ENCODE assay signal across 8 cellular contexts in the genomic region with DNA sequence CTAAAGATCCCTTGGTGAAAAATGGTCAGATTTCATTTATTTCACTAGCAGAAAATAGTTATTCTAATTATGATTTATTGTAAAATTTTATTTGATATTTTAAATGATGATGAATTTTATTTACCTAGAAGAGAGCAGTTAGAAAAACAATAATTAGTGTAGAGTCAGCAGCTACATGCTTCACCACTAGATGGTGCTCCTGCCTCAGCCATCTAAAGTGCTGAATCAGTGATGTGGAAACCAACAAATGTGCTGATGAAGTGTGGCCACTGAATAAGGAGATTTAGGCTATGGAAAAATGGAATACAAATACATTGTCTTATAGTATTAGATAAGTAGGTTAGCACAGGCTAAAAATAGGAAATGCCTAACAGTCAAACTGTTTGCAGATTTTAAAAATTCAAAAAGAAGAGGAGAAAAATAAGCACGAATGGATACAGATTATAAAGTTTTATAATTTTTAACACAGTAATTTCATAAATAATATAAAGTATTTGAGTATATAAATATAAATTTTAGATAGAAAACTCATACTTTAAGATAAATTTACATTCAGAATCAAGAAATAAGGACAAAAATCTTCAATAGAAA.
DNase-seq lines count a peak whose midpoint lies in the region; ATAC-seq and TF ChIP-seq lines count a peak whose summit lies in the region.

No MANE protein-coding gene starts in this region.

- H3K36me3 ChIP-seq in CD4-positive, alpha-beta memory T cell (ENCODE audit: insufficient read depth, low read length) = no peaks in the 10 kb centered on the region
- no peaks in the 10 kb centered on the region for H3K36me3 ChIP-seq in left lung

- TF ChIP-seq CTCF in HFF-Myc (IDR thresholded peaks at IDR 0.05; ENCODE audit: low read depth, low read length, missing control alignments) (peak; percentile 88), coronary artery (IDR thresholded peaks at IDR 0.05) (peak; percentile 75), left lung (IDR thresholded peaks at IDR 0.05) (peak; percentile 75 to 89)

- POLR2A ChIA-PET in CD4-positive, alpha-beta memory T cell (lab: Charles Lee; ENCODE audit: partially characterized antibody) = interaction anchor here (0.5 to 1.0 kb wide), 3 partner anchors 121 to 677 kb away, joined by 3 to 5 read pairs (median 3); a partner anchor contains a TSS
- POLR2A ChIA-PET in activated CD4-positive, alpha-beta T cell treated with anti-CD3 and anti-CD28 coated beads, Interleukin-2, amount 10 ng/mL, durations not matched to agents 7 days and 5 days (lab: Charles Lee) = no interaction called here

- H3K4me3 ChIP-seq in CD4-positive, alpha-beta memory T cell (ENCODE audit: low read length in 2 of 2) = no peak overlapping the region
- H3K4me3 ChIP-seq in HFF-Myc (replicated peaks; ENCODE audit: low read depth, low read length) = no peak overlapping the region
- no peak overlapping the region for H3K4me3 ChIP-seq in coronary artery
- no peak overlapping the region for H3K4me3 ChIP-seq in left lung

- DNase-seq in CD4-positive, alpha-beta memory T cell = peak; percentile 56 to 70 (median 64)
- peak; percentile 72 for DNase-seq in HFF-Myc (ENCODE audit: extremely low read depth, low read depth)
- peak; percentile 68 for DNase-seq in NCI-H69 (lab: John Stamatoyannopoulos, UW)
- peak; percentile 82 for DNase-seq in activated CD4-positive, alpha-beta T cell treated with anti-CD3 and anti-CD28 coated beads, Interleukin-2, amount 10 ng/mL, durations not matched to agents 7 days and 5 days
- no peak for DNase-seq in coronary artery (ENCODE audit: low spot score)
- DNase-seq in left lung = peak in 1 of 2 donors; percentile 45
- peak; percentile 42 to 49 for DNase-seq in stimulated activated CD4-positive, alpha-beta T cell treated with anti-CD3 and anti-CD28 coated beads, Interleukin-4, amount 100 ng/mL, for 48 hours (ENCODE audit: low read depth in 2 of 2)

- no peaks in the 10 kb centered on the region for H3K36me3 Mint-ChIP-seq in CD4-positive, alpha-beta memory T cell
- no peaks in the 10 kb centered on the region for H3K36me3 Mint-ChIP-seq in activated CD4-positive, alpha-beta T cell treated with anti-CD3 and anti-CD28 coated beads, Interleukin-2, amount 10 ng/mL, durations not matched to agents 7 days and 5 days (ENCODE audit: low read depth)

- no peak overlapping the region for H3K27ac ChIP-seq in CD4-positive, alpha-beta memory T cell (ENCODE audit: low read depth, low read length)
- H3K27ac ChIP-seq in coronary artery (no peak overlapping the region), left lung (no peak overlapping the region)

- intact Hi-C loops in CD4-positive, alpha-beta memory T cell (cut with micrococcal nuclease) = loop anchor here (1.0 to 2.0 kb wide), 6 partner anchors 175 to 1029 kb away; a partner anchor contains a TSS
- intact Hi-C loops in left lung (cut with DNase I) = loop anchor here in 1 of 2 donors (5.0 kb wide), 1 partner anchor 677 kb away; a partner anchor contains a TSS

- no peak overlapping the region for H3K4me3 Mint-ChIP-seq in CD4-positive, alpha-beta memory T cell
- no peak overlapping the region for H3K4me3 Mint-ChIP-seq in activated CD4-positive, alpha-beta T cell treated with anti-CD3 and anti-CD28 coated beads, Interleukin-2, amount 10 ng/mL, durations not matched to agents 7 days and 5 days

- H3K27ac Mint-ChIP-seq in CD4-positive, alpha-beta memory T cell = no peak overlapping the region
- H3K27ac Mint-ChIP-seq in activated CD4-positive, alpha-beta T cell treated with anti-CD3 and anti-CD28 coated beads, Interleukin-2, amount 10 ng/mL, durations not matched to agents 7 days and 5 days = no peak overlapping the region

- CTCF ChIA-PET in CD4-positive, alpha-beta memory T cell (lab: Charles Lee; ENCODE audit: partially characterized antibody) = interaction anchor here (0.6 to 6.4 kb wide), 10 partner anchors 25 to 1896 kb away, joined by 3 to 72 read pairs (median 4); a partner anchor contains a TSS
- CTCF ChIA-PET in activated CD4-positive, alpha-beta T cell treated with anti-CD3 and anti-CD28 coated beads, Interleukin-2, amount 10 ng/mL, durations not matched to agents 7 days and 5 days (lab: Charles Lee) = interaction anchor here (0.5 to 1.6 kb wide), 6 partner anchors 10 to 940 kb away, joined by 3 to 7 read pairs (median 5); a partner anchor contains a TSS

- H3K9me3 Mint-ChIP-seq in CD4-positive, alpha-beta memory T cell = no peaks in the 10 kb centered on the region
- H3K9me3 Mint-ChIP-seq in activated CD4-positive, alpha-beta T cell treated with anti-CD3 and anti-CD28 coated beads, Interleukin-2, amount 10 ng/mL, durations not matched to agents 7 days and 5 days = no peaks in the 10 kb centered on the region

- ATAC-seq in left lung (peak; percentile 95), HG03469 (IDR thresholded peaks at IDR 0.05; ENCODE audit: unreplicated experiment) (no peak)

- H3K4me1 ChIP-seq in CD4-positive, alpha-beta memory T cell (ENCODE audit: insufficient read depth, low read length) = no peaks in the 10 kb centered on the region
- H3K4me1 ChIP-seq in left lung = peaks cover 4 to 6% of the 10 kb centered on the region in 2 donors

- peaks cover 0 to 4% (median 1%) of the 10 kb centered on the region in 4 donors for H3K4me1 Mint-ChIP-seq in CD4-positive, alpha-beta memory T cell
- peaks cover 4% of the 10 kb centered on the region for H3K4me1 Mint-ChIP-seq in activated CD4-positive, alpha-beta T cell treated with anti-CD3 and anti-CD28 coated beads, Interleukin-2, amount 10 ng/mL, durations not matched to agents 7 days and 5 days

- no peaks in the 10 kb centered on the region for H3K27me3 Mint-ChIP-seq in CD4-positive, alpha-beta memory T cell
- H3K27me3 Mint-ChIP-seq in activated CD4-positive, alpha-beta T cell treated with anti-CD3 and anti-CD28 coated beads, Interleukin-2, amount 10 ng/mL, durations not matched to agents 7 days and 5 days = peaks cover 7% of the 10 kb centered on the region

- H3K27me3 ChIP-seq in CD4-positive, alpha-beta memory T cell (ENCODE audit: insufficient read depth, low read length) = no peaks in the 10 kb centered on the region
- H3K27me3 ChIP-seq in left lung = no peaks in the 10 kb centered on the region

- H3K9me3 ChIP-seq in CD4-positive, alpha-beta memory T cell (ENCODE audit: control insufficient read depth in 1 of 2, low read length in 2 of 2) = no peaks in the 10 kb centered on the region
- H3K9me3 ChIP-seq in left lung = no peaks in the 10 kb centered on the region
